Comparison of ENCODE assay signal across 1 cellular context in the genomic region with DNA sequence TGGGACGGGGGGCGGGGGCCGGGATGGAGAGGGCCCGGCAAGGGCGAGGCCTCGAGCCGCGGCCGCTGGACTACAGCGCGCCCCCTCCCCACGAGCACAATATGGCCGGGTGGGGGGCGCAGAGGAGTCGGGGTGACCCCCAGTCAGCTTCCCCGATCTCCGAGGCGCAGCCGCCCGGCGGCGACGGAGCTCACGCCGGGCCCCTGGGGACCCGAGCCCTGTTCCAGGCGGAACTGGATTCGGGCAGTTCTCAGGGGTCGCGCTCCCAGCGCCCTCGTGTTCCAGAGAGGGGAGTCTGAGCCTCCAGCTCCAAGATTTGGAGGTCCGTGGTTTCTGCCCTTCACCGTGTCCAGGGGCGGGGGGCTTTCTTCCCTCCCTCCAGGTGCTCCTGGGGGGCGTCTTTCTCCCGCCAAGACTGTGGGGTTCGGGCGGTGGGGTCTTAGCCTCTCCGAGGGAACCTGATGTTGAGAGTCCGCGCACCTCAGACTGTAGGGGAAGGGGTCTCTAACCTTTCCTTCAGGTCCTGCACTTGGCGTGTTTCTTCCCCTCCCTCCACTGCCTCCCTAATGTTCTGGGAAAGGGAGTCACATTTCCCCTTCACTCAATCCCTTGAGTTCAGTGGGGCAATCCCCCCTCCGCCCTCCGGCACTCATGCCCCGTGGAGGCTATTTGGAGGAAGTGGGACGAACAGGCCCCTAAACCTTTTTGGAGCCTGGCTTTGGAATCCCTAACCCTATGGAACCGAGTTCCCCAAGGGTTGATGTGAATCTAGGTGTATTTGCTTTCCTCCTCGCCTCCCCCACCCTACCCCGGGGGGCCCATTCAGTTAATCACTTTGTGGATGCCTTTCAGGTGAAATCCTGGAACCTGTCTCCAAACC.
TF ChIP-seq lines count a peak whose summit lies in the region.

No MANE protein-coding gene starts in this region.

TF ChIP-seq in GM12878, 131 proteins besides CTCF, POLR2A, EP300 and RAD21:
- no peak for TF ChIP-seq KLF5 (IDR thresholded peaks at IDR 0.05; ENCODE audit: partially characterized antibody)
- TF ChIP-seq, protein P1, sequence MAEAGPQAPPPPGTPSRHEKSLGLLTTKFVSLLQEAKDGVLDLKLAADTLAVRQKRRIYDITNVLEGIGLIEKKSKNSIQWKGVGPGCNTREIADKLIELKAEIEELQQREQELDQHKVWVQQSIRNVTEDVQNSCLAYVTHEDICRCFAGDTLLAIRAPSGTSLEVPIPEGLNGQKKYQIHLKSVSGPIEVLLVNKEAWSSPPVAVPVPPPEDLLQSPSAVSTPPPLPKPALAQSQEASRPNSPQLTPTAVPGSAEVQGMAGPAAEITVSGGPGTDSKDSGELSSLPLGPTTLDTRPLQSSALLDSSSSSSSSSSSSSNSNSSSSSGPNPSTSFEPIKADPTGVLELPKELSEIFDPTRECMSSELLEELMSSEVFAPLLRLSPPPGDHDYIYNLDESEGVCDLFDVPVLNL (IDR thresholded peaks at IDR 0.05; ENCODE audit: low read depth, low read length) = no peak
- TF ChIP-seq CREB1 (IDR thresholded peaks at IDR 0.05; ENCODE audit: low read depth) = no peak
- TF ChIP-seq JUNB (IDR thresholded peaks at IDR 0.05) = no peak
- no peak for TF ChIP-seq GATAD2B (conservative IDR thresholded peaks at IDR 0.05; ENCODE audit: low read depth)
- no peak for TF ChIP-seq MEF2B (IDR thresholded peaks at IDR 0.05; ENCODE audit: partially characterized antibody, poor library complexity, severe bottlenecking)
- TF ChIP-seq BRCA1 (IDR thresholded peaks at IDR 0.05; ENCODE audit: low read depth, low read length) = no peak
- TF ChIP-seq SUPT20H (IDR thresholded peaks at IDR 0.05; ENCODE audit: borderline replicate concordance, control insufficient read depth, low read depth, low read length) = no peak
- no peak for TF ChIP-seq RBBP5 (conservative IDR thresholded peaks at IDR 0.05)
- no peak for TF ChIP-seq GABPA (IDR thresholded peaks at IDR 0.05; ENCODE audit: low read depth)
- TF ChIP-seq NFIC (IDR thresholded peaks at IDR 0.05; ENCODE audit: low read depth, low read length) = no peak
- TF ChIP-seq SREBF1 (IDR thresholded peaks at IDR 0.05; ENCODE audit: low read length) = no peak
- TF ChIP-seq YBX1 (IDR thresholded peaks at IDR 0.05) = no peak
- TF ChIP-seq, protein P2, sequence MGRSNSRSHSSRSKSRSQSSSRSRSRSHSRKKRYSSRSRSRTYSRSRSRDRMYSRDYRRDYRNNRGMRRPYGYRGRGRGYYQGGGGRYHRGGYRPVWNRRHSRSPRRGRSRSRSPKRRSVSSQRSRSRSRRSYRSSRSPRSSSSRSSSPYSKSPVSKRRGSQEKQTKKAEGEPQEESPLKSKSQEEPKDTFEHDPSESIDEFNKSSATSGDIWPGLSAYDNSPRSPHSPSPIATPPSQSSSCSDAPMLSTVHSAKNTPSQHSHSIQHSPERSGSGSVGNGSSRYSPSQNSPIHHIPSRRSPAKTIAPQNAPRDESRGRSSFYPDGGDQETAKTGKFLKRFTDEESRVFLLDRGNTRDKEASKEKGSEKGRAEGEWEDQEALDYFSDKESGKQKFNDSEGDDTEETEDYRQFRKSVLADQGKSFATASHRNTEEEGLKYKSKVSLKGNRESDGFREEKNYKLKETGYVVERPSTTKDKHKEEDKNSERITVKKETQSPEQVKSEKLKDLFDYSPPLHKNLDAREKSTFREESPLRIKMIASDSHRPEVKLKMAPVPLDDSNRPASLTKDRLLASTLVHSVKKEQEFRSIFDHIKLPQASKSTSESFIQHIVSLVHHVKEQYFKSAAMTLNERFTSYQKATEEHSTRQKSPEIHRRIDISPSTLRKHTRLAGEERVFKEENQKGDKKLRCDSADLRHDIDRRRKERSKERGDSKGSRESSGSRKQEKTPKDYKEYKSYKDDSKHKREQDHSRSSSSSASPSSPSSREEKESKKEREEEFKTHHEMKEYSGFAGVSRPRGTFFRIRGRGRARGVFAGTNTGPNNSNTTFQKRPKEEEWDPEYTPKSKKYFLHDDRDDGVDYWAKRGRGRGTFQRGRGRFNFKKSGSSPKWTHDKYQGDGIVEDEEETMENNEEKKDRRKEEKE (IDR thresholded peaks at IDR 0.05) = no peak
- TF ChIP-seq NBN (IDR thresholded peaks at IDR 0.05) = no peak
- TF ChIP-seq CHD2 (IDR thresholded peaks at IDR 0.05; ENCODE audit: borderline replicate concordance, low read depth, low read length) = no peak
